ENCODE assay signal across 8 cellular contexts in the genomic region with DNA sequence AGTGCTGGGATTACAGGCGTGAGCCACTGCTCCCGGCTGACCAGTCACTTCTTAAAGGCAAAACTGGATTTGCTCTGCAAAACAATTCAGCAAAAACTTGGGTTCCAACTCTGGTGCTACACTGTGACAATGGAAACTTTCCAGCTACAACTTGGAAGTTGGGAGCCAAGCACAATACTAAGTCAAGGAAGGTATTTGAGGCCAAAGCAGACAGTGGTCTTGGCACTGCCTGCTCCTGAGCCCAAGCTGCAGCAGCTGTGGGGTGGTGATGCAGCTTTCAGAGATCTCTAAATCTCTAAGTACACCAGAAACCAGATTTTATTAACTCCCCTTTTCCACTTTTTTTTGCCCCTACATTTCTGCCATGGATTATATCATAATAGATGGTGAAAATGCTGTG. TPM values are rescaled to one million over a fixed set of nuclear protein-coding genes. Genes with fewer than 3 reads are reported as not detected.
DNase-seq lines count a peak whose midpoint lies in the region; ATAC-seq and TF ChIP-seq lines count a peak whose summit lies in the region.

No MANE protein-coding gene starts in this region.

- H3K9me3 Mint-ChIP-seq in activated CD4-positive, alpha-beta T cell treated with anti-CD3 and anti-CD28 coated beads for 36 hours (ENCODE audit: low read depth) = no peaks in the 10 kb centered on the region
- no peaks in the 10 kb centered on the region for H3K9me3 Mint-ChIP-seq in activated naive CD8-positive, alpha-beta T cell (ENCODE audit: low read depth)
- no peaks in the 10 kb centered on the region for H3K9me3 Mint-ChIP-seq in stimulated activated naive CD8-positive, alpha-beta T cell treated with anti-CD3 and anti-CD28 coated beads, Interleukin-15, amount 100 ng/mL, for 72 hours
- H3K9me3 Mint-ChIP-seq in CD8-positive, alpha-beta memory T cell = no peaks in the 10 kb centered on the region

- no peak for DNase-seq in activated CD4-positive, alpha-beta T cell treated with anti-CD3 and anti-CD28 coated beads for 36 hours
- no peak for DNase-seq in activated CD4-positive, alpha-beta T cell treated with anti-CD3 and anti-CD28 coated beads for 1 hour
- DNase-seq in hepatocyte (ENCODE audit: low spot score) (no peak), NCI-H510A treated with DMSO at 0.1 percent for 48 hours (lab: John Stamatoyannopoulos, UW) (no peak), NCI-H2196 (lab: John Stamatoyannopoulos, UW; ENCODE audit: unreplicated experiment) (no peak)
- DNase-seq in stimulated activated naive CD8-positive, alpha-beta T cell treated with anti-CD3 and anti-CD28 coated beads, Interleukin-15, amount 100 ng/mL, for 72 hours = no peak
- DNase-seq in CD8-positive, alpha-beta memory T cell = no peak

- no peaks in the 10 kb centered on the region for H3K9me2 ChIP-seq in hepatocyte (replicated peaks; ENCODE audit: insufficient read depth)

- peak overlapping the region; percentile 44 for H3K4me2 ChIP-seq in hepatocyte

- TF ChIP-seq CTCF in hepatocyte (IDR thresholded peaks at IDR 0.05; ENCODE audit: poor library complexity) = no peak

- peaks cover 36% of the 10 kb centered on the region for H3K4me1 ChIP-seq in hepatocyte (ENCODE audit: insufficient read depth)
- H3K4me1 ChIP-seq in CD8-positive, alpha-beta memory T cell (ENCODE audit: insufficient read depth, low read length) = no peaks in the 10 kb centered on the region

- no peaks in the 10 kb centered on the region for H3K9me3 ChIP-seq in hepatocyte (ENCODE audit: low read depth)
- H3K9me3 ChIP-seq in CD8-positive, alpha-beta memory T cell (ENCODE audit: low read length) = no peaks in the 10 kb centered on the region

- H3K27ac ChIP-seq in hepatocyte = peak overlapping the region; percentile 83
- H3K27ac ChIP-seq in CD8-positive, alpha-beta memory T cell (ENCODE audit: low read depth, low read length) = no peak overlapping the region

- peaks cover 23% of the 10 kb centered on the region for H3K4me1 Mint-ChIP-seq in activated CD4-positive, alpha-beta T cell treated with anti-CD3 and anti-CD28 coated beads for 36 hours
- H3K4me1 Mint-ChIP-seq in activated naive CD8-positive, alpha-beta T cell (ENCODE audit: low read depth) = peaks cover 9% of the 10 kb centered on the region
- H3K4me1 Mint-ChIP-seq in stimulated activated naive CD8-positive, alpha-beta T cell treated with anti-CD3 and anti-CD28 coated beads, Interleukin-15, amount 100 ng/mL, for 72 hours = peaks cover 30% of the 10 kb centered on the region
- peaks cover 0 to 4% (median 0%) of the 10 kb centered on the region in 3 donors for H3K4me1 Mint-ChIP-seq in CD8-positive, alpha-beta memory T cell

- CTCF ChIA-PET in activated CD4-positive, alpha-beta T cell treated with anti-CD3 and anti-CD28 coated beads for 36 hours (lab: Charles Lee) = interaction anchor here (0.8 to 1.5 kb wide), 6 partner anchors 13 to 787 kb away, joined by 3 to 7 read pairs (median 4); no protein-coding TSS in a partner anchor
- CTCF ChIA-PET in CD8-positive, alpha-beta memory T cell (lab: Charles Lee) = interaction anchor here (0.9 to 2.0 kb wide), 3 partner anchors 115 to 564 kb away, joined by 3 to 7 read pairs (median 5); no protein-coding TSS in a partner anchor

- H3K27me3 Mint-ChIP-seq in activated CD4-positive, alpha-beta T cell treated with anti-CD3 and anti-CD28 coated beads for 36 hours = peaks cover 2% of the 10 kb centered on the region
- H3K27me3 Mint-ChIP-seq in activated naive CD8-positive, alpha-beta T cell = no peaks in the 10 kb centered on the region
- peaks cover 18% of the 10 kb centered on the region for H3K27me3 Mint-ChIP-seq in stimulated activated naive CD8-positive, alpha-beta T cell treated with anti-CD3 and anti-CD28 coated beads, Interleukin-15, amount 100 ng/mL, for 72 hours
- H3K27me3 Mint-ChIP-seq in CD8-positive, alpha-beta memory T cell = peaks cover 7 to 25% of the 10 kb centered on the region in 2 donors

- H3K27ac Mint-ChIP-seq in activated CD4-positive, alpha-beta T cell treated with anti-CD3 and anti-CD28 coated beads for 36 hours = peak overlapping the region; percentile 86
- peak overlapping the region; percentile 89 for H3K27ac Mint-ChIP-seq in activated naive CD8-positive, alpha-beta T cell
- peak overlapping the region; percentile 60 to 98 for H3K27ac Mint-ChIP-seq in stimulated activated naive CD8-positive, alpha-beta T cell treated with anti-CD3 and anti-CD28 coated beads, Interleukin-15, amount 100 ng/mL, for 72 hours
- H3K27ac Mint-ChIP-seq in CD8-positive, alpha-beta memory T cell = no peak overlapping the region

- no peaks in the 10 kb centered on the region for H3K79me2 ChIP-seq in hepatocyte

- no peaks in the 10 kb centered on the region for H4K20me1 ChIP-seq in hepatocyte (ENCODE audit: insufficient read depth, poor library complexity, severe bottlenecking)

- intact Hi-C loops in activated CD4-positive, alpha-beta T cell treated with anti-CD3 and anti-CD28 coated beads for 36 hours (cut with DNase I, micrococcal nuclease) = loop anchor here in 1 of 2 experiments (2.0 to 10.0 kb wide), 4 partner anchors 350 to 788 kb away; no protein-coding TSS in a partner anchor

- no peak overlapping the region for H3K4me3 Mint-ChIP-seq in activated CD4-positive, alpha-beta T cell treated with anti-CD3 and anti-CD28 coated beads for 36 hours
- peak overlapping the region; percentile 1 for H3K4me3 Mint-ChIP-seq in activated naive CD8-positive, alpha-beta T cell
- peak overlapping the region; percentile 7 to 64 for H3K4me3 Mint-ChIP-seq in stimulated activated naive CD8-positive, alpha-beta T cell treated with anti-CD3 and anti-CD28 coated beads, Interleukin-15, amount 100 ng/mL, for 72 hours
- no peak overlapping the region for H3K4me3 Mint-ChIP-seq in CD8-positive, alpha-beta memory T cell

- 95% methylated on average over 2 of the region's 2 CpGs for WGBS in hepatocyte (ENCODE audit: low lambda C conversion rate, missing lambda C conversion rate)

- peak; percentile 3 for ATAC-seq in activated CD4-positive, alpha-beta T cell treated with anti-CD3 and anti-CD28 coated beads for 36 hours
- ATAC-seq in stimulated activated naive CD8-positive, alpha-beta T cell treated with anti-CD3 and anti-CD28 coated beads, Interleukin-15, amount 100 ng/mL, for 72 hours = no peak

- POLR2A ChIA-PET in activated CD4-positive, alpha-beta T cell treated with anti-CD3 and anti-CD28 coated beads for 36 hours (lab: Charles Lee) = no interaction called here
- POLR2A ChIA-PET in CD8-positive, alpha-beta memory T cell (lab: Charles Lee) = no interaction called here

- H2AFZ ChIP-seq in hepatocyte = no peak overlapping the region

- no peak overlapping the region for H3K4me3 ChIP-seq in hepatocyte
- H3K4me3 ChIP-seq in CD8-positive, alpha-beta memory T cell (ENCODE audit: low read length) = no peak overlapping the region

- no peaks in the 10 kb centered on the region for H3K27me3 ChIP-seq in hepatocyte
- peaks cover 4% of the 10 kb centered on the region for H3K27me3 ChIP-seq in CD8-positive, alpha-beta memory T cell (ENCODE audit: insufficient read depth, low read length, poor library complexity, severe bottlenecking)

- H3K36me3 Mint-ChIP-seq in activated CD4-positive, alpha-beta T cell treated with anti-CD3 and anti-CD28 coated beads for 36 hours (ENCODE audit: low read depth) = no peaks in the 10 kb centered on the region
- no peaks in the 10 kb centered on the region for H3K36me3 Mint-ChIP-seq in activated naive CD8-positive, alpha-beta T cell
- no peaks in the 10 kb centered on the region for H3K36me3 Mint-ChIP-seq in CD8-positive, alpha-beta memory T cell

- no peaks in the 10 kb centered on the region for H3K36me3 ChIP-seq in hepatocyte (replicated peaks; ENCODE audit: insufficient read depth, low read depth)
- no peaks in the 10 kb centered on the region for H3K36me3 ChIP-seq in CD8-positive, alpha-beta memory T cell (ENCODE audit: insufficient read depth, low read length)

RNA-seq across cellular contexts. Expression of gene ADM, which starts 17.5 kb away (rescaled TPM):
- total RNA-seq in activated CD4-positive, alpha-beta T cell treated with anti-CD3 and anti-CD28 coated beads for 36 hours = 10 to 100 TPM; 11.7 to 14.4 TPM
- 74.1 and 87.8 TPM in 2 replicates for total RNA-seq in hepatocyte
- polyA plus RNA-seq in hepatocyte = 84.6 and 90.3 TPM in 2 replicates
- under 1 TPM; 0.24 to 0.64 TPM for total RNA-seq in CD8-positive, alpha-beta memory T cell
- polyA plus RNA-seq in CD8-positive, alpha-beta memory T cell = 0.16 TPM

RNA-seq across cellular contexts. Expression of gene SBF2, which starts 28.4 kb away (rescaled TPM):
- 1 to 10 TPM; 7.1 to 8.1 TPM for total RNA-seq in activated CD4-positive, alpha-beta T cell treated with anti-CD3 and anti-CD28 coated beads for 36 hours
- 74.4 and 83.2 TPM in 2 replicates for total RNA-seq in hepatocyte
- 25.7 and 32.7 TPM in 2 replicates for polyA plus RNA-seq in hepatocyte
- 1 to 10 TPM; 3.7 to 4.2 TPM for total RNA-seq in CD8-positive, alpha-beta memory T cell
- 4.3 TPM for polyA plus RNA-seq in CD8-positive, alpha-beta memory T cell

Comparison
In these comparisons a context has a peak if more than half of its experiments do, and no peak if none do; other contexts are left out.
1. H3K27ac Mint-ChIP-seq: peak in activated CD4-positive, alpha-beta T cell treated with anti-CD3 and anti-CD28 coated beads for 36 hours (single experiment), activated naive CD8-positive, alpha-beta T cell (single experiment) and stimulated activated naive CD8-positive, alpha-beta T cell treated with anti-CD3 and anti-CD28 coated beads, Interleukin-15, amount 100 ng/mL, for 72 hours (2 of 2); none in CD8-positive, alpha-beta memory T cell (0 of 8).
2. H3K4me3 Mint-ChIP-seq: peak in activated naive CD8-positive, alpha-beta T cell (single experiment) and stimulated activated naive CD8-positive, alpha-beta T cell treated with anti-CD3 and anti-CD28 coated beads, Interleukin-15, amount 100 ng/mL, for 72 hours (2 of 2); none in activated CD4-positive, alpha-beta T cell treated with anti-CD3 and anti-CD28 coated beads for 36 hours (single experiment) and CD8-positive, alpha-beta memory T cell (0 of 7).
3. RNA of gene ADM, which starts 17.5 kb away (total RNA-seq): 74.1 to 87.8 TPM in hepatocyte and 11.7 to 14.4 TPM in activated CD4-positive, alpha-beta T cell treated with anti-CD3 and anti-CD28 coated beads for 36 hours; 0.24 to 0.64 TPM in CD8-positive, alpha-beta memory T cell; every median in the first group is over 4 times any median in the second.